In the genomic region with DNA sequence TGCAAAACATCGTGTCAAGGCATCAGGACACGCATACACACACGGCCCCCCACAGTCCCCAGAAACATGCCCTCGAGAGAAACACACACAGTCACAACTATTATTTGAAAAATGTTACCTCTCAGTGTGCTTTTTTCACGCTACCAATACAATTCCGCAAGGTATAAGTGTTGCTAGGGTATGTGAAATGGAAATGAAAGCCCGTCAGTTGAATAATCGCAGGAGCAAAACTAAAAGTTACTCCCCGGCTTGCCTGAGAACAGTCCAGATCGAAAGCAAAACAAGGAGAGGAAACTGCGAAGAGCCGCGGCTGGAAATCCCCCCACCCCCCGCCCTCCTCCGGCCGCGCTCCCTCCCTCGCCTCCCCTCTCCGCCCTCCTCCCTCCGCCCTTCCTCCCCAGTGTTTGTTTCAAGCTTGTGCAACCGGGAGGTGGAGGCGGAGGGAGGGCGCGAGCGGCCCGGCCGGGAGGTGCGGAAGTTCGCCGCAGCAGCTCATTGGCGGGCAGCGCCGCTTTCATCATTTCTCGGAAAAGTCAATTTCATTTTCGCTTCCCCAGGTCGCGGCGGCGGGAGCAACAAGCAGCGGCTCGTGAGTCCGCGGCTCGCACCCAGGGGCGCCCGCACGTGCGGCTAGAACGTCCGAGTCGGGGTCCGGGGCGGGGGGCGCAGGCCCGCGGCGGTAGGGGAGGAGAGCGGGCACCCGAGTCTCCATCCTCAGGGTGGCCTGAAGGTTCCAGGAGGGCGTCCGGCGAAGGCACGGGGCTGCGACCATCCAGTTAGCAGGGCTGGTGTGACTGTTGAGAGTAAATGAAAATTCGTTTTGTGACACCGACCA, we compare ENCODE assay signal across 1 cellular context.
A peak's percentile ranks its signal among the peaks of the same experiment; 100 is the strongest.
TF ChIP-seq lines count a peak whose summit lies in the region.

Gene IRF2, minus strand, starts transcription at position 290 of the 835 bp plus-strand sequence. CDS start 45,486 bp downstream, outside the sequence.

TF ChIP-seq in K562, 482 proteins besides CTCF, POLR2A, EP300 and RAD21 (continued from another document):
- peak; percentile 81 for TF ChIP-seq MYC (IDR thresholded peaks at IDR 0.05; ENCODE audit: low read depth, low read length)
- no peak for TF ChIP-seq MYC (CRISPR knock-in tag; IDR thresholded peaks at IDR 0.05; ENCODE audit: borderline replicate concordance, low read depth)
- TF ChIP-seq SMARCA5 (IDR thresholded peaks at IDR 0.05): no peak
- TF ChIP-seq ETS1 (conservative IDR thresholded peaks at IDR 0.05; ENCODE audit: control insufficient read depth, low read depth, low read length): peak; percentile 73; the same call in 1 of the 2 replicates
- no peak for TF ChIP-seq COPS2 (conservative IDR thresholded peaks at IDR 0.05)
- TF ChIP-seq MEIS2 (IDR thresholded peaks at IDR 0.05; ENCODE audit: partially characterized antibody): no peak
- TF ChIP-seq POLR2H (tag; IDR thresholded peaks at IDR 0.05; ENCODE audit: low read depth): peak; percentile 49; the same call in 1 of the 2 replicates
- TF ChIP-seq ZNF354B (CRISPR knock-in tag; IDR thresholded peaks at IDR 0.05): no peak
- TF ChIP-seq ZNF23 (CRISPR knock-in tag; IDR thresholded peaks at IDR 0.05): no peak
- TF ChIP-seq, protein P1, sequence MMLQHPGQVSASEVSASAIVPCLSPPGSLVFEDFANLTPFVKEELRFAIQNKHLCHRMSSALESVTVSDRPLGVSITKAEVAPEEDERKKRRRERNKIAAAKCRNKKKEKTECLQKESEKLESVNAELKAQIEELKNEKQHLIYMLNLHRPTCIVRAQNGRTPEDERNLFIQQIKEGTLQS (IDR thresholded peaks at IDR 0.05): peak; percentile 92
- TF ChIP-seq, protein P1 (CRISPR knock-in tag; conservative IDR thresholded peaks at IDR 0.05): no peak
- no peak for TF ChIP-seq ZNF449 (CRISPR knock-in tag; IDR thresholded peaks at IDR 0.05)
- TF ChIP-seq ZBTB12 (CRISPR knock-in tag; IDR thresholded peaks at IDR 0.05): no peak
- no peak for TF ChIP-seq STAG1 (CRISPR knock-in tag; IDR thresholded peaks at IDR 0.05; ENCODE audit: borderline replicate concordance)
- no peak for TF ChIP-seq HNRNPL (IDR thresholded peaks at IDR 0.05; ENCODE audit: low read depth, low read length)
TF ChIP-seq in K562: peak in this region for 112.
